Comparison of ENCODE assay signal across 1 cellular context in genomic region chr17:82950525-82951102, GRCh38.
TF ChIP-seq lines count a peak whose summit lies in the region.

No MANE protein-coding gene starts in this region.

TF ChIP-seq in K562, 482 proteins besides CTCF, POLR2A, EP300 and RAD21 (continued from another document):
- TF ChIP-seq, protein P1, sequence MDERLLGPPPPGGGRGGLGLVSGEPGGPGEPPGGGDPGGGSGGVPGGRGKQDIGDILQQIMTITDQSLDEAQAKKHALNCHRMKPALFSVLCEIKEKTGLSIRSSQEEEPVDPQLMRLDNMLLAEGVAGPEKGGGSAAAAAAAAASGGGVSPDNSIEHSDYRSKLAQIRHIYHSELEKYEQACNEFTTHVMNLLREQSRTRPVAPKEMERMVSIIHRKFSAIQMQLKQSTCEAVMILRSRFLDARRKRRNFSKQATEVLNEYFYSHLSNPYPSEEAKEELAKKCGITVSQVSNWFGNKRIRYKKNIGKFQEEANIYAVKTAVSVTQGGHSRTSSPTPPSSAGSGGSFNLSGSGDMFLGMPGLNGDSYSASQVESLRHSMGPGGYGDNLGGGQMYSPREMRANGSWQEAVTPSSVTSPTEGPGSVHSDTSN (CRISPR knock-in tag; IDR thresholded peaks at IDR 0.05; ENCODE audit: low read depth): no peak
- TF ChIP-seq, protein P1 (tag; conservative IDR thresholded peaks at IDR 0.05; ENCODE audit: low read depth): no peak
- TF ChIP-seq ATF6 (CRISPR knock-in tag; IDR thresholded peaks at IDR 0.05): no peak
- TF ChIP-seq ZNF79 (CRISPR knock-in tag; IDR thresholded peaks at IDR 0.05; ENCODE audit: low read depth): no peak
- TF ChIP-seq RBM22 (IDR thresholded peaks at IDR 0.05; ENCODE audit: low read depth, low read length, poor library complexity, severe bottlenecking): no peak
- TF ChIP-seq ZNF780A (CRISPR knock-in tag; IDR thresholded peaks at IDR 0.05): no peak
- peak; percentile 52 for TF ChIP-seq MAFG (tag; conservative IDR thresholded peaks at IDR 0.05)
- TF ChIP-seq FOS (IDR thresholded peaks at IDR 0.05; ENCODE audit: extremely low read depth, insufficient read length): no peak
